Comparison of ENCODE assay signal across 9 cellular contexts in the genomic region with DNA sequence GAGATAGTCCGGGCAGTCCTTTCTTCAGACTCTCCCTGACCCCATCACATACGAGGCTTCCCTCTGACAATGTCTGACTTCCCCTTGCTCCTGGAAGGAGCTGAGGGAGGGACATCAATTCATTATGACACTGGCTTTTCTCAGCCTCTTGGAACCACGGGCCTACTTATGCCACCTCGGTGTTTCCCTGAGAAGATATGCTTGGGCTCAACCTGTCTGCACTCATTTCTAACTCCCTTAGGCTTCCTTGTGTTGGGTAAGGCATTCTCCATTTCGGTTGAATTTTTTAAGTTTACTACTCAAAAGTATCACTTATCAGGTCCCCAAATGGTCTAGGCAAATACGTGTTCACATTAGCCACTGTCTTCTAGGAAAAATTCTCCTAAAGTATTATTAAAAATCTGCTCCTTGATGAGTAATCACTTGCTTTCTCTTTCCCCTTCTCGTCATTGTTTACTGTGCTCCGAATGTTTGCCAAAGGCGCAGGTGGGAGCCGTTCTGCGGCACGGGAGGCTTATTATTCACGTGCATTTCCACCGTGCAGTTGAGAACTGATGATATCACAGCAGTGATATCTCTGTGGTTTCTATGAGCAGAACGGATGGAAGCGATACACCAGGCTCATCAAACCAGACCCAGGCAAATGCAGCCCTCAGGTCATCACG. TPM values are rescaled to one million over a fixed set of nuclear protein-coding genes. Genes with fewer than 3 reads are reported as not detected.
A peak's percentile ranks its signal among the peaks of the same experiment; 100 is the strongest.
DNase-seq lines count a peak whose midpoint lies in the region; ATAC-seq and TF ChIP-seq lines count a peak whose summit lies in the region.
"Had no signal": no experiment of that assay in that cellular context is flagged by ENCODE, and none has a peak within 500 bp of the region (broad histone marks: within the 10 kb centered on the region; RNA-seq: fewer than 3 reads in every experiment).

No MANE protein-coding gene starts in this region.

- TF ChIP-seq POLR2A in testis (IDR thresholded peaks at IDR 0.05) = no peak

- H3K4me2 ChIP-seq in DND-41 (ENCODE audit: insufficient read depth, low read length) = peak overlapping the region; percentile 59

- peaks cover 8% of the 10 kb centered on the region for H3K79me2 ChIP-seq in DND-41 (ENCODE audit: insufficient read depth, low read length)

- peak; percentile 87 for ATAC-seq in DND-41 (ENCODE audit: insufficient read depth, low read depth)
- no peak for ATAC-seq in GM21447 (IDR thresholded peaks at IDR 0.05; ENCODE audit: unreplicated experiment)

- H3K4me1 Mint-ChIP-seq in nephron progenitor cell = peaks cover 30% of the 10 kb centered on the region

- H3K9me3 Mint-ChIP-seq in nephron progenitor cell = peaks cover 8% of the 10 kb centered on the region
- H3K9me3 Mint-ChIP-seq: endodermal cell had no signal

- DNase-seq in DND-41 (peak; percentile 92), SHP77 (lab: John Stamatoyannopoulos, UW) (peak; percentile 86 to 87), testis (no peak), nephron progenitor cell (no peak), ureter (ENCODE audit: low spot score) (no peak)
- DNase-seq in activated gamma-delta T cell treated with anti-CD3 and anti-CD28 coated beads, Interleukin-2, amount 50 U/mL, for 16 hours (ENCODE audit: low read depth) = peak; percentile 51
- DNase-seq in stimulated activated CD4-positive, alpha-beta T cell treated with anti-CD3 and anti-CD28 coated beads, Interleukin-1b, Interleukin-23, amount 100 ng/mL, for 48 hours = peak; percentile 83
- DNase-seq: endodermal cell had no signal

- intact Hi-C loops in testis (cut with DNase I; ENCODE audit: low total_unique reads) = no loop called here

- H3K27ac Mint-ChIP-seq in nephron progenitor cell = no peak overlapping the region
- H3K27ac Mint-ChIP-seq: endodermal cell had no signal

- peak overlapping the region; percentile 61 for H3K9ac ChIP-seq in DND-41 (ENCODE audit: low read depth, low read length)

- no peak overlapping the region for H3K4me3 Mint-ChIP-seq in nephron progenitor cell
- H3K4me3 Mint-ChIP-seq: endodermal cell had no signal

- no peak for TF ChIP-seq CTCF in DND-41 (IDR thresholded peaks at IDR 0.05; ENCODE audit: borderline replicate concordance, extremely low read depth, low read length, poor library complexity, severe bottlenecking)
- no peak for TF ChIP-seq CTCF in testis (IDR thresholded peaks at IDR 0.05)
- TF ChIP-seq CTCF in nephron progenitor cell (IDR thresholded peaks at IDR 0.05) = no peak

- H3K27ac ChIP-seq in DND-41 (ENCODE audit: low read length) (peak overlapping the region; percentile 94), testis (no peak overlapping the region)

- no peaks in the 10 kb centered on the region for H3K36me3 Mint-ChIP-seq in nephron progenitor cell (ENCODE audit: low read depth)

- 80 to 89% methylated on average over 17 of the region's 17 CpGs for WGBS in testis, 2 donors

- H3K36me3 ChIP-seq in DND-41 (ENCODE audit: insufficient read depth, low read length) = no peaks in the 10 kb centered on the region
- no peaks in the 10 kb centered on the region for H3K36me3 ChIP-seq in testis (ENCODE audit: low read depth, missing control alignments)

- H3K27me3 Mint-ChIP-seq in nephron progenitor cell (ENCODE audit: low read depth, poor library complexity) = peaks cover 8% of the 10 kb centered on the region

- H3K4me3 ChIP-seq in DND-41 (ENCODE audit: low read depth in 1 of 2, low read length in 2 of 2) (peak overlapping the region in 1 of 2 experiments; percentile 24; a peak in 2 of 4 replicates), testis (no peak overlapping the region)

- H2AFZ ChIP-seq in DND-41 (ENCODE audit: low read depth, low read length) = peak overlapping the region; percentile 3; the same call in 1 of the 2 replicates

- H3K9me3 ChIP-seq in DND-41 (ENCODE audit: insufficient read depth, low read length, severe bottlenecking) (no peaks in the 10 kb centered on the region), testis (no peaks in the 10 kb centered on the region)

- H3K27me3 ChIP-seq in DND-41 (ENCODE audit: insufficient read depth, low read length, poor library complexity) (no peaks in the 10 kb centered on the region), testis (no peaks in the 10 kb centered on the region)

- H3K4me1 ChIP-seq in DND-41 (ENCODE audit: insufficient read depth, low read length) (peaks cover 83% of the 10 kb centered on the region), testis (no peaks in the 10 kb centered on the region)

- no peaks in the 10 kb centered on the region for H4K20me1 ChIP-seq in DND-41 (ENCODE audit: insufficient read depth, low read length)

RNA-seq across cellular contexts. Expression of a gene that starts 33.1 kb away (rescaled TPM):
- total RNA-seq in testis (1 to 10 TPM; 1.3 to 3.0 TPM), ureter (24.4 TPM)
- polyA plus RNA-seq in testis (ENCODE audit: insufficient read depth, low read depth, low replicate concordance) = 4.4 TPM

Comparison
In these comparisons a context has a peak if more than half of its experiments do, and no peak if none do; other contexts are left out.
1. DNase-seq: peak in DND-41 (single experiment), SHP77 (2 of 2), activated gamma-delta T cell treated with anti-CD3 and anti-CD28 coated beads, Interleukin-2, amount 50 U/mL, for 16 hours (single experiment) and stimulated activated CD4-positive, alpha-beta T cell treated with anti-CD3 and anti-CD28 coated beads, Interleukin-1b, Interleukin-23, amount 100 ng/mL, for 48 hours (single experiment); none in testis (single experiment), nephron progenitor cell (single experiment) and ureter (single experiment).